In the genomic region with DNA sequence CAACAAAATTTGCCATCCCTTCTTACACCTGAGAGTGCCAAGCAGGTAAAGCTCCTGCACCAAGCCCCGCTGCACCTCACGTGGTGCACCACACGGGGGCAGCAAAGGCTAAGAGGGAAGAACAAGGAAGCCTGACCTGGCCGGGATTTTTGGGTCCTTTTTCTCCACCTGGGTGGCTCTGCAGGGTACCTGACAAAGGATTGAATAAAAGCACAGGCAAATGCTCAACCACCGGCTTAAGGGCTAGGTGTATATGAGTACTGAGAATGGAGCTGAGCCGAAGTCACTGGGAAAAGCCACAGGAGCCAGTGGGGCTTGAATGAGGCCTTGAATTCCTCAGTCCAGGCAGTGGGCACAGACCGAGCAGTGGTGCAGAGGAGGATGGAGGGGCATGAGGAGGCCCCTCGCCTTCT, we compare ENCODE assay signal across 9 cellular contexts. TPM values are rescaled to one million over a fixed set of nuclear protein-coding genes. Genes with fewer than 3 reads are reported as not detected.
DNase-seq lines count a peak whose midpoint lies in the region; ATAC-seq lines count a peak whose summit lies in the region.
"Had no signal": no experiment of that assay in that cellular context is flagged by ENCODE, and none has a peak within 500 bp of the region (broad histone marks: within the 10 kb centered on the region; RNA-seq: fewer than 3 reads in every experiment).

No MANE protein-coding gene starts in this region.

- H2BK5ac ChIP-seq in mesendoderm (ENCODE audit: low read length): no peak overlapping the region

- H3K27me3 Mint-ChIP-seq in activated CD4-positive, alpha-beta memory T cell treated with anti-CD3 and anti-CD28 coated beads, Interleukin-2, amount 10 ng/mL, durations not matched to agents 7 days and 5 days: peaks cover 3% of the 10 kb centered on the region
- H3K27me3 Mint-ChIP-seq in effector memory CD8-positive, alpha-beta T cell: peaks cover 4 to 16% of the 10 kb centered on the region in 2 donors

- H3K23ac ChIP-seq in mesendoderm (ENCODE audit: low read length): no peak overlapping the region

- H3K27me3 ChIP-seq in mesendoderm (ENCODE audit: insufficient read depth, low read length, poor library complexity): no peaks in the 10 kb centered on the region

- H3K4me1 Mint-ChIP-seq in activated CD4-positive, alpha-beta memory T cell treated with anti-CD3 and anti-CD28 coated beads, Interleukin-2, amount 10 ng/mL, durations not matched to agents 7 days and 5 days: no peaks in the 10 kb centered on the region
- no peaks in the 10 kb centered on the region for H3K4me1 Mint-ChIP-seq in effector memory CD8-positive, alpha-beta T cell (ENCODE audit: low read depth in 2 of 2)

- no peak overlapping the region for H3K4me3 Mint-ChIP-seq in activated CD4-positive, alpha-beta memory T cell treated with anti-CD3 and anti-CD28 coated beads, Interleukin-2, amount 10 ng/mL, durations not matched to agents 7 days and 5 days
- no peak overlapping the region for H3K4me3 Mint-ChIP-seq in effector memory CD8-positive, alpha-beta T cell

- H3K27ac ChIP-seq in mesendoderm (ENCODE audit: low read depth, low read length): no peak overlapping the region

- no CpG with 5 or more reads among the region's 8 CpGs for WGBS in mesendoderm (ENCODE audit: extremely low coverage, insufficient coverage, low lambda C conversion rate)

- CTCF ChIA-PET in activated CD4-positive, alpha-beta memory T cell treated with anti-CD3 and anti-CD28 coated beads, Interleukin-2, amount 10 ng/mL, durations not matched to agents 7 days and 5 days (lab: Charles Lee): interaction anchor here (0.6 to 6.7 kb wide), 16 partner anchors 9 to 337 kb away, joined by 3 to 79 read pairs (median 4); a partner anchor contains a TSS

- no peaks in the 10 kb centered on the region for H3K4me1 ChIP-seq in mesendoderm (ENCODE audit: control insufficient read depth, low read depth, low read length)

- H3K36me3 ChIP-seq in mesendoderm (ENCODE audit: control insufficient read depth, insufficient read depth, low read length): no peaks in the 10 kb centered on the region

- H3K36me3 Mint-ChIP-seq in activated CD4-positive, alpha-beta memory T cell treated with anti-CD3 and anti-CD28 coated beads, Interleukin-2, amount 10 ng/mL, durations not matched to agents 7 days and 5 days (ENCODE audit: low read depth): no peaks in the 10 kb centered on the region
- no peaks in the 10 kb centered on the region for H3K36me3 Mint-ChIP-seq in effector memory CD8-positive, alpha-beta T cell (ENCODE audit: insufficient read depth)
- H3K36me3 Mint-ChIP-seq: IgD-negative memory B cell had no signal

- H4K8ac ChIP-seq in mesendoderm (ENCODE audit: low read depth, low read length): no peak overlapping the region

- H3K9me3 Mint-ChIP-seq in activated CD4-positive, alpha-beta memory T cell treated with anti-CD3 and anti-CD28 coated beads, Interleukin-2, amount 10 ng/mL, durations not matched to agents 7 days and 5 days: no peaks in the 10 kb centered on the region
- H3K9me3 Mint-ChIP-seq in effector memory CD8-positive, alpha-beta T cell: no peaks in the 10 kb centered on the region
- H3K9me3 Mint-ChIP-seq: IgD-negative memory B cell had no signal

- H3K56ac ChIP-seq in mesendoderm (ENCODE audit: low read length): no peak overlapping the region

- H3K27ac Mint-ChIP-seq in activated CD4-positive, alpha-beta memory T cell treated with anti-CD3 and anti-CD28 coated beads, Interleukin-2, amount 10 ng/mL, durations not matched to agents 7 days and 5 days: no peak overlapping the region
- no peak overlapping the region for H3K27ac Mint-ChIP-seq in effector memory CD8-positive, alpha-beta T cell
- H3K27ac Mint-ChIP-seq: IgD-negative memory B cell had no signal

- no peak overlapping the region for H3K4me2 ChIP-seq in mesendoderm (ENCODE audit: low read length)

- POLR2A ChIA-PET in activated CD4-positive, alpha-beta memory T cell treated with anti-CD3 and anti-CD28 coated beads, Interleukin-2, amount 10 ng/mL, durations not matched to agents 7 days and 5 days (lab: Charles Lee): no interaction called here

- H2AK5ac ChIP-seq in mesendoderm (ENCODE audit: low read length): no peak overlapping the region

- H3K4me3 ChIP-seq in mesendoderm (ENCODE audit: low read length): no peak overlapping the region

- H2BK120ac ChIP-seq in mesendoderm (ENCODE audit: low read depth, low read length): no peak overlapping the region

- H4K5ac ChIP-seq in mesendoderm (ENCODE audit: low read length): no peak overlapping the region

- H3K79me2 ChIP-seq in mesendoderm (ENCODE audit: control insufficient read depth, insufficient read depth, low read length): no peaks in the 10 kb centered on the region

- ATAC-seq in HG02610 (IDR thresholded peaks at IDR 0.05; ENCODE audit: unreplicated experiment) (peak; percentile 37), HG03196 (IDR thresholded peaks at IDR 0.05; ENCODE audit: unreplicated experiment) (no peak)
- no peak for ATAC-seq in effector memory CD8-positive, alpha-beta T cell (replicated peaks)

- H3K9ac ChIP-seq in mesendoderm (ENCODE audit: low read length): no peak overlapping the region

- no peak overlapping the region for H3K4ac ChIP-seq in mesendoderm (ENCODE audit: low read depth, low read length)

- no peak overlapping the region for H3K18ac ChIP-seq in mesendoderm (ENCODE audit: low read length)

- no peaks in the 10 kb centered on the region for H3K79me1 ChIP-seq in mesendoderm (ENCODE audit: low read length)

- H2BK15ac ChIP-seq in mesendoderm (replicated peaks; ENCODE audit: low read depth): no peak overlapping the region

- DNase-seq in COR-L47 (lab: John Stamatoyannopoulos, UW) (peak; percentile 66), NCI-H510A (lab: John Stamatoyannopoulos, UW) (peak; percentile 33), mesendoderm (peak; percentile 82)
- peak; percentile 78 for DNase-seq in activated CD4-positive, alpha-beta memory T cell treated with anti-CD3 and anti-CD28 coated beads, Interleukin-2, amount 10 ng/mL, durations not matched to agents 7 days and 5 days
- DNase-seq in effector memory CD8-positive, alpha-beta T cell: peak; percentile 10 to 26 (median 15)
- peak; percentile 36 for DNase-seq in stimulated activated CD8-positive, alpha-beta memory T cell treated with anti-CD3 and anti-CD28 coated beads, Interleukin-7, amount 100 ng/mL, for 24 hours (ENCODE audit: low read depth)

RNA-seq across cellular contexts. Expression of a gene that starts 36.4 kb away (rescaled TPM):
- under 1 TPM; 0.13 to 0.15 TPM for total RNA-seq in activated CD4-positive, alpha-beta memory T cell treated with anti-CD3 and anti-CD28 coated beads, Interleukin-2, amount 10 ng/mL, durations not matched to agents 7 days and 5 days
- 18.1 TPM for polyA plus RNA-seq in mesendoderm (2013, experiment 1 of 2)
- 18.1 TPM for polyA plus RNA-seq in mesendoderm (2013, experiment 2 of 2)
- polyA plus RNA-seq: IgD-negative memory B cell had no signal

Comparison
In these comparisons a context has a peak if more than half of its experiments do, and no peak if none do; other contexts are left out.
1. DNase-seq: peak in every context shown above with its lines; median percentile 82 in mesendoderm; 78 in activated CD4-positive, alpha-beta memory T cell treated with anti-CD3 and anti-CD28 coated beads, Interleukin-2, amount 10 ng/mL, durations not matched to agents 7 days and 5 days; 66 in COR-L47; 36 in stimulated activated CD8-positive, alpha-beta memory T cell treated with anti-CD3 and anti-CD28 coated beads, Interleukin-7, amount 100 ng/mL, for 24 hours; 33 in NCI-H510A; 15 in effector memory CD8-positive, alpha-beta T cell.